19 cellular contexts compared by ENCODE assay signal in genomic region chr2:12448846-12449480, GRCh38.
DNase-seq lines count a peak whose midpoint lies in the region; ATAC-seq lines count a peak whose summit lies in the region.
"Had no signal": no experiment of that assay in that cellular context is flagged by ENCODE, and none has a peak within 500 bp of the region (broad histone marks: within the 10 kb centered on the region; RNA-seq: fewer than 3 reads in every experiment).

No MANE protein-coding gene starts in this region.

- H3K4me1 Mint-ChIP-seq in activated naive CD4-positive, alpha-beta T cell treated with anti-CD3 and anti-CD28 coated beads for 36 hours (ENCODE audit: low read depth), result peaks cover 25% of the 10 kb centered on the region

- no peak overlapping the region for H3K27ac Mint-ChIP-seq in activated naive CD4-positive, alpha-beta T cell treated with anti-CD3 and anti-CD28 coated beads for 36 hours

- peak; percentile 30 for DNase-seq in activated naive CD4-positive, alpha-beta T cell treated with anti-CD3 and anti-CD28 coated beads for 36 hours
- DNase-seq in activated naive CD4-positive, alpha-beta T cell treated with anti-CD3 and anti-CD28 coated beads, Interleukin-2, amount 50 U/mL, for 16 hours, result no peak
- DNase-seq in LHCN-M2 (ENCODE audit: low read depth) (peak; percentile 32), amniotic epithelial cell (ENCODE audit: low read depth) (peak; percentile 39), myocyte (ENCODE audit: low read depth) (peak; percentile 32), SKM-1 treated with dmso at 0.1 percent for 144 hours (lab: John Stamatoyannopoulos, UW; ENCODE audit: unreplicated experiment) (no peak)
- DNase-seq: ACHN; activated effector memory CD4-positive, alpha-beta T cell treated with anti-CD3 and anti-CD28 coated beads, Interleukin-2, amount 50 U/mL, for 16 hours; COR-L47; GF-D8; NCI-H1417 treated with DMSO at 0.1 percent for 48 hours; NCI-H226; NK-92 treated with Interleukin-12 subunit alpha and Interleukin-12 subunit beta, amount 100 ng/mL, for 24 hours; stomach; uterus had no signal

- H3K36me3 Mint-ChIP-seq in activated naive CD4-positive, alpha-beta T cell treated with anti-CD3 and anti-CD28 coated beads for 36 hours (ENCODE audit: low read depth), result no peaks in the 10 kb centered on the region

- intact Hi-C loops in activated naive CD4-positive, alpha-beta T cell treated with anti-CD3 and anti-CD28 coated beads for 36 hours (cut with micrococcal nuclease), result no loop called here

- H3K9me3 Mint-ChIP-seq in activated naive CD4-positive, alpha-beta T cell treated with anti-CD3 and anti-CD28 coated beads for 36 hours, result peaks cover 2% of the 10 kb centered on the region

- CTCF ChIA-PET in activated naive CD4-positive, alpha-beta T cell treated with anti-CD3 and anti-CD28 coated beads for 36 hours (lab: Charles Lee), result interaction anchor here (0.6 kb wide), 1 partner anchor 221 kb away, joined by 4 read pairs; no protein-coding TSS in a partner anchor

- no peaks in the 10 kb centered on the region for H3K27me3 Mint-ChIP-seq in activated naive CD4-positive, alpha-beta T cell treated with anti-CD3 and anti-CD28 coated beads for 36 hours (ENCODE audit: low read depth)

- H3K4me3 Mint-ChIP-seq in activated naive CD4-positive, alpha-beta T cell treated with anti-CD3 and anti-CD28 coated beads for 36 hours, result no peak overlapping the region

- ATAC-seq in GM21528 (IDR thresholded peaks at IDR 0.05; ENCODE audit: low FRiP score, unreplicated experiment), result no peak
- ATAC-seq in HG02852 (IDR thresholded peaks at IDR 0.05; ENCODE audit: unreplicated experiment), result no peak
- ATAC-seq: left lobe of liver, Right ventricle myocardium inferior had no signal

Comparison
In these comparisons a context has a peak if more than half of its experiments do, and no peak if none do; other contexts are left out.
1. DNase-seq: peak in activated naive CD4-positive, alpha-beta T cell treated with anti-CD3 and anti-CD28 coated beads for 36 hours (single experiment), LHCN-M2 (single experiment), amniotic epithelial cell (single experiment) and myocyte (single experiment); none in activated naive CD4-positive, alpha-beta T cell treated with anti-CD3 and anti-CD28 coated beads, Interleukin-2, amount 50 U/mL, for 16 hours (single experiment) and SKM-1 treated with dmso at 0.1 percent for 144 hours (single experiment).